ENCODE assay signal across 8 cellular contexts in genomic region chr1:155989242-155989991, GRCh38. TPM values are rescaled to one million over a fixed set of nuclear protein-coding genes. Genes with fewer than 3 reads are reported as not detected.
DNase-seq lines count a peak whose midpoint lies in the region; ATAC-seq and TF ChIP-seq lines count a peak whose summit lies in the region.

No MANE protein-coding gene starts in this region.

- peak overlapping the region; percentile 42 for H3K4me3 ChIP-seq in lower lobe of right lung

- no peaks in the 10 kb centered on the region for H3K27me3 ChIP-seq in lower lobe of right lung (ENCODE audit: low read depth)

- no peaks in the 10 kb centered on the region for H3K36me3 ChIP-seq in lower lobe of right lung

- H3K27ac ChIP-seq in lower lobe of right lung, result peak overlapping the region; percentile 14

- TF ChIP-seq CTCF in lower lobe of right lung (IDR thresholded peaks at IDR 0.05), result peak; percentile 99

- H3K27ac Mint-ChIP-seq in activated CD4-positive, alpha-beta T cell treated with anti-CD3 and anti-CD28 coated beads, Interleukin-2, amount 10 ng/mL, durations not matched to agents 7 days and 5 days, result peak overlapping the region; percentile 51

- ATAC-seq in HG02763 (IDR thresholded peaks at IDR 0.05; ENCODE audit: unreplicated experiment) (peak; percentile 57), lower lobe of right lung (peak; percentile 86 to 94), HG03457 (IDR thresholded peaks at IDR 0.05; ENCODE audit: unreplicated experiment) (no peak)

- CTCF ChIA-PET in activated CD4-positive, alpha-beta T cell treated with anti-CD3 and anti-CD28 coated beads, Interleukin-2, amount 10 ng/mL, durations not matched to agents 7 days and 5 days (lab: Charles Lee), result interaction anchor here (0.5 to 4.1 kb wide), 28 partner anchors 9 to 739 kb away, joined by 3 to 38 read pairs (median 5); partner anchors contain the start of genes ARHGEF2, KHDC4 and RXFP4

- POLR2A ChIA-PET in activated CD4-positive, alpha-beta T cell treated with anti-CD3 and anti-CD28 coated beads, Interleukin-2, amount 10 ng/mL, durations not matched to agents 7 days and 5 days (lab: Charles Lee), result interaction anchor here (0.6 to 1.3 kb wide), 4 partner anchors 49 to 92 kb away, joined by 3 to 7 read pairs (median 4); partner anchors contain the start of gene KHDC4

- intact Hi-C loops in lower lobe of right lung (cut with DNase I), result no loop called here

- H3K9me3 Mint-ChIP-seq in activated CD4-positive, alpha-beta T cell treated with anti-CD3 and anti-CD28 coated beads, Interleukin-2, amount 10 ng/mL, durations not matched to agents 7 days and 5 days, result no peaks in the 10 kb centered on the region

- H3K9me3 ChIP-seq in lower lobe of right lung, result no peaks in the 10 kb centered on the region

- DNase-seq in DMS79 (lab: John Stamatoyannopoulos, UW) (peak; percentile 31), NCI-H345 (lab: John Stamatoyannopoulos, UW) (peak; percentile 90), dermis blood vessel endothelial cell (peak; percentile 84), lower lobe of right lung (peak; percentile 82)
- peak; percentile 84 for DNase-seq in activated CD4-positive, alpha-beta T cell treated with anti-CD3 and anti-CD28 coated beads, Interleukin-2, amount 10 ng/mL, durations not matched to agents 7 days and 5 days
- DNase-seq in stimulated activated CD4-positive, alpha-beta T cell treated with anti-CD3 and anti-CD28 coated beads, Interleukin-4, amount 100 ng/mL, for 4 hours, result peak; percentile 69 to 72

- no peaks in the 10 kb centered on the region for H3K27me3 Mint-ChIP-seq in activated CD4-positive, alpha-beta T cell treated with anti-CD3 and anti-CD28 coated beads, Interleukin-2, amount 10 ng/mL, durations not matched to agents 7 days and 5 days

- peaks cover 17% of the 10 kb centered on the region for H3K4me1 Mint-ChIP-seq in activated CD4-positive, alpha-beta T cell treated with anti-CD3 and anti-CD28 coated beads, Interleukin-2, amount 10 ng/mL, durations not matched to agents 7 days and 5 days

- H3K4me3 Mint-ChIP-seq in activated CD4-positive, alpha-beta T cell treated with anti-CD3 and anti-CD28 coated beads, Interleukin-2, amount 10 ng/mL, durations not matched to agents 7 days and 5 days, result no peak overlapping the region

- no peaks in the 10 kb centered on the region for H3K36me3 Mint-ChIP-seq in activated CD4-positive, alpha-beta T cell treated with anti-CD3 and anti-CD28 coated beads, Interleukin-2, amount 10 ng/mL, durations not matched to agents 7 days and 5 days (ENCODE audit: low read depth)

- peaks cover 37% of the 10 kb centered on the region for H3K4me1 ChIP-seq in lower lobe of right lung

RNA-seq across cellular contexts. Expression of gene ARHGEF2, which starts 11.1 kb away (rescaled TPM):
- total RNA-seq in activated CD4-positive, alpha-beta T cell treated with anti-CD3 and anti-CD28 coated beads, Interleukin-2, amount 10 ng/mL, durations not matched to agents 7 days and 5 days, result 100 to 1,000 TPM; 157 to 191 TPM
- total RNA-seq in dermis blood vessel endothelial cell, result 101 and 147 TPM in 2 replicates
- 252 TPM for total RNA-seq in lower lobe of right lung

RNA-seq across cellular contexts. Expression of gene SSR2, which starts 31.3 kb away (rescaled TPM):
- 100 to 1,000 TPM; 235 to 273 TPM for total RNA-seq in activated CD4-positive, alpha-beta T cell treated with anti-CD3 and anti-CD28 coated beads, Interleukin-2, amount 10 ng/mL, durations not matched to agents 7 days and 5 days
- 516 and 723 TPM in 2 replicates for total RNA-seq in dermis blood vessel endothelial cell
- 207 TPM for total RNA-seq in lower lobe of right lung

RNA-seq across cellular contexts. Expression of gene RXFP4, which starts 48.0 kb away (rescaled TPM):
- not detected for total RNA-seq in activated CD4-positive, alpha-beta T cell treated with anti-CD3 and anti-CD28 coated beads, Interleukin-2, amount 10 ng/mL, durations not matched to agents 7 days and 5 days
- total RNA-seq in dermis blood vessel endothelial cell (0.19 TPM in 1 of 2 replicates, not detected in the other), lower lobe of right lung (not detected)

RNA-seq across cellular contexts. Expression of gene KHDC4, which starts 55.2 kb away (rescaled TPM):
- total RNA-seq in activated CD4-positive, alpha-beta T cell treated with anti-CD3 and anti-CD28 coated beads, Interleukin-2, amount 10 ng/mL, durations not matched to agents 7 days and 5 days, result 10 to 100 TPM; 66.3 to 67.3 TPM
- total RNA-seq in dermis blood vessel endothelial cell (25.7 and 32.8 TPM in 2 replicates), lower lobe of right lung (42.8 TPM)

Comparison
In these comparisons a context has a peak if more than half of its experiments do, and no peak if none do; other contexts are left out.
1. DNase-seq: peak in every context shown above with its lines; median percentile 90 in NCI-H345; 84 in activated CD4-positive, alpha-beta T cell treated with anti-CD3 and anti-CD28 coated beads, Interleukin-2, amount 10 ng/mL, durations not matched to agents 7 days and 5 days; 84 in dermis blood vessel endothelial cell; 82 in lower lobe of right lung; 70 in stimulated activated CD4-positive, alpha-beta T cell treated with anti-CD3 and anti-CD28 coated beads, Interleukin-4, amount 100 ng/mL, for 4 hours; 31 in DMS79.